20 cellular contexts compared by ENCODE assay signal in genomic region chr18:25279556-25279955, GRCh38.
"Had no signal": no experiment of that assay in that cellular context is flagged by ENCODE, and none has a peak within 500 bp of the region (broad histone marks: within the 10 kb centered on the region; RNA-seq: fewer than 3 reads in every experiment).

No MANE protein-coding gene starts in this region.

- H3K9me3 Mint-ChIP-seq: immature natural killer cell, memory B cell, nephron progenitor cell had no signal

- H3K27ac Mint-ChIP-seq: immature natural killer cell, memory B cell had no signal

- DNase-seq: cortex of kidney; effector CD8-positive, alpha-beta T cell; gastrocnemius medialis; immature natural killer cell; kidney; left cardiac atrium; left ventricle myocardium inferior; lower lobe of right lung; midbrain; nephron progenitor cell; posterior cingulate gyrus; stimulated activated CD4-positive, alpha-beta T cell treated with anti-CD3 and anti-CD28 coated beads, Interleukin-12 subunit alpha, Interleukin-12 subunit beta, amount 100 ng/mL, for 4 hours; stimulated activated naive CD4-positive, alpha-beta T cell; stomach; trophoblast cell had no signal

- ATAC-seq: esophagus mucosa, gastrocnemius medialis, left cardiac atrium, lower lobe of right lung, sciatic nerve had no signal

- H3K9me3 ChIP-seq: gastrocnemius medialis, left ventricle myocardium inferior, lower lobe of right lung, stomach had no signal

- H3K27ac ChIP-seq: gastrocnemius medialis, left ventricle myocardium inferior, lower lobe of right lung, stomach had no signal

- H3K4me3 Mint-ChIP-seq: immature natural killer cell, memory B cell, nephron progenitor cell had no signal

- H3K36me3 ChIP-seq: gastrocnemius medialis, left ventricle myocardium inferior, lower lobe of right lung, stomach had no signal

- FAIRE-seq: kidney had no signal

- H3K36me3 Mint-ChIP-seq: immature natural killer cell, memory B cell had no signal

- H3K4me1 Mint-ChIP-seq: immature natural killer cell, memory B cell had no signal

- H3K4me3 ChIP-seq: dorsolateral prefrontal cortex, gastrocnemius medialis, left ventricle myocardium inferior, lower lobe of right lung, skin epidermis, stomach had no signal

- H3K27me3 ChIP-seq: dorsolateral prefrontal cortex, gastrocnemius medialis had no signal
